In genomic region chr9:116448463-116448862, GRCh38 we compare ENCODE assay signal across 30 cellular contexts.
"Had no signal": no experiment of that assay in that cellular context is flagged by ENCODE, and none has a peak within 500 bp of the region (broad histone marks: within the 10 kb centered on the region; RNA-seq: fewer than 3 reads in every experiment).

No MANE protein-coding gene starts in this region.

- H3K9me3 ChIP-seq: ascending aorta had no signal

- H3K36me3 ChIP-seq: ascending aorta, cardiac muscle cell had no signal

- H3K27ac ChIP-seq: ascending aorta, cardiac muscle cell, VCaP had no signal

- ATAC-seq: activated CD8-positive, alpha-beta memory T cell treated with anti-CD3 and anti-CD28 coated beads, Interleukin-2, amount 10 ng/mL, durations not matched to agents 7 days and 5 days; activated CD8-positive, alpha-beta T cell treated with anti-CD3 and anti-CD28 coated beads, Interleukin-2, amount 10 ng/mL, durations not matched to agents 7 days and 5 days; activated naive CD8-positive, alpha-beta T cell treated with anti-CD3 and anti-CD28 coated beads, Interleukin-2, amount 50 U/mL, for 24 hours had no signal

- H3K27me3 ChIP-seq: ascending aorta, cardiac muscle cell had no signal

- DNase-seq: activated B cell treated with CpG ODN at 0.5 μM for 24 hours; activated CD4-positive, alpha-beta memory T cell treated with anti-CD3 and anti-CD28 coated beads, Interleukin-2, amount 10 ng/mL, durations not matched to agents 7 days and 5 days; activated CD4-positive, alpha-beta T cell treated with anti-CD3 and anti-CD28 coated beads for 4 hours; activated CD4-positive, alpha-beta T cell treated with anti-CD3 and anti-CD28 coated beads, Interleukin-2, amount 10 ng/mL, durations not matched to agents 7 days and 5 days; activated CD4-positive, alpha-beta T cell treated with anti-CD3 and anti-CD28 coated beads, Interleukin-2, amount 50 U/mL, for 48 hours; activated CD4-positive, CD25-positive, alpha-beta regulatory T cell treated with anti-CD3 and anti-CD28 coated beads, Interleukin-2, amount 50 U/mL, for 72 hours; activated CD8-positive, alpha-beta memory T cell treated with anti-CD3 and anti-CD28 coated beads for 24 hours; activated CD8-positive, alpha-beta memory T cell treated with anti-CD3 and anti-CD28 coated beads, Interleukin-2, amount 10 ng/mL, durations not matched to agents 7 days and 5 days; activated CD8-positive, alpha-beta memory T cell treated with anti-CD3 and anti-CD28 coated beads, Interleukin-2, amount 50 U/mL, for 48 hours; activated CD8-positive, alpha-beta T cell treated with anti-CD3 and anti-CD28 coated beads, Interleukin-2, amount 10 ng/mL, durations not matched to agents 7 days and 5 days; activated effector memory CD4-positive, alpha-beta T cell treated with Interleukin-2 at 50 U/mL for 16 hours; activated gamma-delta T cell; activated naive CD4-positive, alpha-beta T cell treated with anti-CD3 and anti-CD28 coated beads, Interleukin-2, amount 10 ng/mL, durations not matched to agents 7 days and 5 days; activated naive CD4-positive, alpha-beta T cell treated with Interleukin-2 at 50 U/mL for 16 hours; activated naive CD8-positive, alpha-beta T cell treated with anti-CD3 and anti-CD28 coated beads, Interleukin-2, amount 10 ng/mL, durations not matched to agents 7 days and 5 days; activated naive CD8-positive, alpha-beta T cell treated with anti-CD3 and anti-CD28 coated beads, Interleukin-2, amount 50 U/mL, for 24 hours; activated T-cell treated with anti-CD3 and anti-CD28 coated beads, Interleukin-2, amount 50 U/mL, for 24 hours; activated T-cell treated with anti-CD3 and anti-CD28 coated beads, Interleukin-2, amount 50 U/mL, for 48 hours; amygdala; anterior cingulate cortex; caudate nucleus; cerebellar nuclear complex; T-helper 1 cell; T-helper 2 cell; T-helper 9 cell had no signal

- FAIRE-seq: bronchial epithelial cell, TTC549 had no signal

- H3K4me3 ChIP-seq: ascending aorta, cardiac muscle cell had no signal

- H3K4me1 ChIP-seq: ascending aorta had no signal
